ENCODE assay signal across 22 cellular contexts in the genomic region with DNA sequence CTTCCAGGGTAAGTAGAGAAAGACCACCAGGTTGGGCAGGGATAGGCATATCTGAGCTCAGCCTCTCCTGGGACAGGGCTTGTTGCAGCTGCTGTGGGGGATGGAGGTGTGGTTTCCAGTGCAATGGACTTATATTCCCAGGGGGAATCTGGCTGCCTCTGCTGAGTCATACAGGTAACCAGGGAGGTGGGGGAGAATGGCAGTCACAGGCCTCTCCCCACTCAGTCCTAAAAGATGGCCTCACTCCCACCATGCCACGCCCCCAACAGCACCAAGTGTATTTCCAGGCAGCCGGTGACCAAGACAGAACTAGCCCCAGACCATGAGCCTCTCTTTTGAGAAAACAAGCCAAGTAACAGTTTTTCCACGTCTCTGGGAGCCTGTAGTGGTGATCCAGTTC.
"Had no signal": no experiment of that assay in that cellular context is flagged by ENCODE, and none has a peak within 500 bp of the region (broad histone marks: within the 10 kb centered on the region; RNA-seq: fewer than 3 reads in every experiment).

No MANE protein-coding gene starts in this region.

- H3K27me3 ChIP-seq: esophagus squamous epithelium, gastroesophageal sphincter, heart left ventricle, neutrophil, ovary, testis, vagina had no signal

- ATAC-seq: activated T-cell treated with anti-CD3 and anti-CD28 coated beads, Interleukin-2, amount 50 U/mL, for 4 hours; effector memory CD8-positive, alpha-beta T cell; gastroesophageal sphincter; heart left ventricle; left cardiac atrium; natural killer cell treated with Interleukin-12 subunit alpha and Interleukin-12 subunit beta and Interleukin-15 and Interleukin-18, amount 100 ng/mL, for 72 hours; stimulated activated naive B cell treated with anti-CD40 and anti-IgM and Interleukin-4, amounts not matched to agents 10 μg/mL and 1 μg/mL and 100 μg/mL, for 72 hours had no signal

- DNase-seq: activated CD4-positive, alpha-beta T cell treated with anti-CD3 and anti-CD28 coated beads, Interleukin-2, amount 50 U/mL, for 1 hour; activated CD4-positive, CD25-positive, alpha-beta regulatory T cell treated with anti-CD3 and anti-CD28 coated beads, Interleukin-2, amount 50 U/mL, for 72 hours; activated CD8-positive, alpha-beta memory T cell treated with anti-CD3 and anti-CD28 coated beads, Interleukin-2, amount 50 U/mL, for 48 hours; activated naive CD4-positive, alpha-beta T cell treated with Interleukin-2 at 50 U/mL for 16 hours; activated naive CD8-positive, alpha-beta T cell treated with anti-CD3 and anti-CD28 coated beads for 36 hours; activated T-cell treated with anti-CD3 and anti-CD28 coated beads, Interleukin-2, amount 50 U/mL, for 4 hours; central memory CD4-positive, alpha-beta T cell; effector memory CD8-positive, alpha-beta T cell; esophagus squamous epithelium; heart left ventricle; left cardiac atrium; ovary; stimulated activated CD4-positive, alpha-beta T cell treated with anti-CD3 and anti-CD28 coated beads, Interleukin-2, amount 100 ng/mL, for 48 hours; stimulated activated CD8-positive, alpha-beta memory T cell treated with anti-CD3 and anti-CD28 coated beads, Interleukin-4, amount 100 ng/mL, for 48 hours; stimulated activated naive B cell treated with anti-CD40 and anti-IgM and Interleukin-4, amounts not matched to agents 10 μg/mL and 1 μg/mL and 100 μg/mL, for 72 hours; testis; WERI-Rb-1 had no signal

- H3K27ac ChIP-seq: esophagus squamous epithelium, gastroesophageal sphincter, heart left ventricle, neutrophil, ovary, prostate gland, testis, vagina, WERI-Rb-1 had no signal

- H3K36me3 ChIP-seq: esophagus squamous epithelium, gastroesophageal sphincter, heart left ventricle, neutrophil, ovary, prostate gland, vagina, WERI-Rb-1 had no signal

- H3K9me3 ChIP-seq: esophagus squamous epithelium, gastroesophageal sphincter, neutrophil, ovary, prostate gland, testis, vagina had no signal

- H3K4me3 ChIP-seq: esophagus squamous epithelium, gastroesophageal sphincter, heart left ventricle, ovary, prostate gland, testis, vagina had no signal
